28 cellular contexts compared by ENCODE assay signal in genomic region chr3:94483403-94483802, GRCh38.
"Had no signal": no experiment of that assay in that cellular context is flagged by ENCODE, and none has a peak within 500 bp of the region (broad histone marks: within the 10 kb centered on the region; RNA-seq: fewer than 3 reads in every experiment).

No MANE protein-coding gene starts in this region.

- H3K27ac Mint-ChIP-seq: dendritic cell treated with granulocyte-macrophage colony-stimulating factor and Interleukin-4, amounts not matched to agents 40 ng/mL and 50 ng/mL, for 4 days; effector memory CD8-positive, alpha-beta T cell; endodermal cell had no signal

- H3K4me1 ChIP-seq: esophagus squamous epithelium, foreskin keratinocyte, gastrocnemius medialis, gastroesophageal sphincter, heart left ventricle had no signal

- H3K27me3 ChIP-seq: dorsolateral prefrontal cortex, esophagus muscularis mucosa, esophagus squamous epithelium, foreskin keratinocyte, gastrocnemius medialis, gastroesophageal sphincter, heart left ventricle, heart right ventricle had no signal

- H3K27ac ChIP-seq: coronary artery, dorsolateral prefrontal cortex, epithelial cell of prostate, esophagus muscularis mucosa, esophagus squamous epithelium, foreskin keratinocyte, gastrocnemius medialis, gastroesophageal sphincter, heart left ventricle, heart right ventricle had no signal

- DNase-seq: cortex of kidney; dermis blood vessel endothelial cell; dorsolateral prefrontal cortex; effector CD4-positive, alpha-beta T cell; effector CD8-positive, alpha-beta T cell; effector memory CD4-positive, alpha-beta T cell; effector memory CD8-positive, alpha-beta T cell; endodermal cell; erythroblast; esophagus squamous epithelium; foreskin fibroblast; foreskin keratinocyte; foreskin melanocyte; gastrocnemius medialis; glutamatergic neuron; head of caudate nucleus; heart left ventricle; heart right ventricle had no signal

- H3K9me3 ChIP-seq: esophagus muscularis mucosa, esophagus squamous epithelium, gastrocnemius medialis, gastroesophageal sphincter had no signal

- H3K4me3 ChIP-seq: coronary artery, dorsolateral prefrontal cortex, esophagus muscularis mucosa, esophagus squamous epithelium, gastrocnemius medialis, gastroesophageal sphincter, heart left ventricle, heart right ventricle had no signal

- H3K36me3 ChIP-seq: esophagus muscularis mucosa, esophagus squamous epithelium, gastrocnemius medialis, gastroesophageal sphincter, heart left ventricle, heart right ventricle had no signal

- H3K27me3 Mint-ChIP-seq: dendritic cell treated with granulocyte-macrophage colony-stimulating factor and Interleukin-4, amounts not matched to agents 40 ng/mL and 50 ng/mL, for 4 days; effector memory CD8-positive, alpha-beta T cell had no signal

- ATAC-seq: effector memory CD8-positive, alpha-beta T cell; esophagus mucosa; foreskin keratinocyte; gastrocnemius medialis; gastroesophageal sphincter; heart left ventricle; heart right ventricle had no signal

- H3K4me3 Mint-ChIP-seq: dendritic cell treated with granulocyte-macrophage colony-stimulating factor and Interleukin-4, amounts not matched to agents 40 ng/mL and 50 ng/mL, for 4 days; effector memory CD8-positive, alpha-beta T cell; endodermal cell had no signal

- FAIRE-seq: colon, endometrium, endothelial cell of umbilical vein, frontal cortex had no signal
